In genomic region chr10:80475641-80476040, GRCh38 we compare ENCODE assay signal across 8 cellular contexts. TPM values are rescaled to one million over a fixed set of nuclear protein-coding genes. Genes with fewer than 3 reads are reported as not detected.
DNase-seq lines count a peak whose midpoint lies in the region; ATAC-seq and TF ChIP-seq lines count a peak whose summit lies in the region.
"Not testable (repeated sequence)": the region's sequence is repeated elsewhere in the genome, so short reads cannot be mapped to it uniquely, and the experiment has no call there.

No MANE protein-coding gene starts in this region.

- peak overlapping the region; percentile 32 to 89 (median 48) for H3K27ac Mint-ChIP-seq in CD14-positive monocyte
- H3K27ac Mint-ChIP-seq in activated naive CD4-positive, alpha-beta T cell treated with anti-CD3 and anti-CD28 coated beads, Interleukin-2, amount 50 U/mL, for 24 hours: peak overlapping the region; percentile 87

- TF ChIP-seq CTCF in CD14-positive monocyte (IDR thresholded peaks at IDR 0.05); RWPE2 (IDR thresholded peaks at IDR 0.05; ENCODE audit: poor library complexity, severe bottlenecking); upper lobe of right lung (IDR thresholded peaks at IDR 0.05): not testable (repeated sequence)

- H3K27ac ChIP-seq in RWPE2 (ENCODE audit: poor library complexity, severe bottlenecking) (peak overlapping the region; percentile 100), epithelial cell of prostate (peak overlapping the region; percentile 99)
- not testable (repeated sequence) for H3K27ac ChIP-seq in upper lobe of right lung

- not testable (repeated sequence) for H3K9me3 Mint-ChIP-seq in CD14-positive monocyte; activated naive CD4-positive, alpha-beta T cell treated with anti-CD3 and anti-CD28 coated beads, Interleukin-2, amount 50 U/mL, for 24 hours

- not testable (repeated sequence) for ATAC-seq in RWPE2 (ENCODE audit: low read depth); sciatic nerve; upper lobe of right lung

- not testable (repeated sequence) for H3K9me3 ChIP-seq in RWPE2 (ENCODE audit: severe bottlenecking); upper lobe of right lung

- H3K27me3 ChIP-seq in RWPE2 (ENCODE audit: insufficient read depth, poor library complexity, severe bottlenecking); upper lobe of right lung: not testable (repeated sequence)

- DNase-seq in CD14-positive monocyte (ENCODE audit: low spot score) (peak; percentile 10), mesenteric fat pad (ENCODE audit: low spot score) (peak; percentile 39), sciatic nerve (ENCODE audit: low spot score) (peak; percentile 13), upper lobe of right lung (peak; percentile 12)
- DNase-seq in RWPE2 (ENCODE audit: low spot score); epithelial cell of prostate (ENCODE audit: low read depth, low spot score): not testable (repeated sequence)
- peak; percentile 52 for DNase-seq in activated CD8-positive, alpha-beta memory T cell treated with anti-CD3 and anti-CD28 coated beads for 24 hours

- H3K36me3 ChIP-seq in RWPE2 (ENCODE audit: low read depth) (peaks cover 27% of the 10 kb centered on the region), upper lobe of right lung (peaks cover 13% of the 10 kb centered on the region)

- peaks cover 76% of the 10 kb centered on the region for H3K4me1 Mint-ChIP-seq in CD14-positive monocyte
- peaks cover 82% of the 10 kb centered on the region for H3K4me1 Mint-ChIP-seq in activated naive CD4-positive, alpha-beta T cell treated with anti-CD3 and anti-CD28 coated beads, Interleukin-2, amount 50 U/mL, for 24 hours

- intact Hi-C loops in CD14-positive monocyte (cut with micrococcal nuclease); sciatic nerve (cut with DNase I); upper lobe of right lung (cut with DNase I): not testable (repeated sequence)

- not testable (repeated sequence) for H3K4me3 ChIP-seq in RWPE2 (ENCODE audit: severe bottlenecking); upper lobe of right lung

- not testable (repeated sequence) for H3K4me3 Mint-ChIP-seq in CD14-positive monocyte
- peak overlapping the region; percentile 49 for H3K4me3 Mint-ChIP-seq in activated naive CD4-positive, alpha-beta T cell treated with anti-CD3 and anti-CD28 coated beads, Interleukin-2, amount 50 U/mL, for 24 hours

- H3K4me1 ChIP-seq in RWPE2 (ENCODE audit: insufficient read depth, poor library complexity, severe bottlenecking) (peaks cover 59% of the 10 kb centered on the region), upper lobe of right lung (peaks cover 64% of the 10 kb centered on the region)

- not testable (repeated sequence) for H3K27me3 Mint-ChIP-seq in CD14-positive monocyte (ENCODE audit: low read depth in 3 of 3); activated naive CD4-positive, alpha-beta T cell treated with anti-CD3 and anti-CD28 coated beads, Interleukin-2, amount 50 U/mL, for 24 hours

- H3K36me3 Mint-ChIP-seq in CD14-positive monocyte: peaks cover 62 to 81% of the 10 kb centered on the region in 2 donors
- H3K36me3 Mint-ChIP-seq in activated naive CD4-positive, alpha-beta T cell treated with anti-CD3 and anti-CD28 coated beads, Interleukin-2, amount 50 U/mL, for 24 hours: peaks cover 15% of the 10 kb centered on the region

RNA-seq across cellular contexts. Expression of gene TSPAN14, which starts 21.5 kb away (rescaled TPM):
- 100 to 1,000 TPM; 123 to 160 TPM for polyA plus RNA-seq in CD14-positive monocyte
- total RNA-seq in mesenteric fat pad: 177 TPM
- 103 TPM for total RNA-seq in sciatic nerve
- 157 TPM for total RNA-seq in upper lobe of right lung
